Comparison of ENCODE assay signal across 1 cellular context in genomic region chr3:112120485-112120836, GRCh38.
TF ChIP-seq lines count a peak whose summit lies in the region.

No MANE protein-coding gene starts in this region.

TF ChIP-seq in WTC11, 78 proteins besides CTCF, POLR2A, EP300 and RAD21 (continued from another document):
- TF ChIP-seq ZNF138 (CRISPR knock-in tag; conservative IDR thresholded peaks at IDR 0.05) (no peak), ZNF671 (CRISPR knock-in tag; IDR thresholded peaks at IDR 0.05) (no peak), MYBL2 (CRISPR knock-in tag; IDR thresholded peaks at IDR 0.05) (no peak), ZSCAN18 (CRISPR knock-in tag; IDR thresholded peaks at IDR 0.05) (no peak), KAT7 (CRISPR knock-in tag; IDR thresholded peaks at IDR 0.05; ENCODE audit: borderline replicate concordance) (no peak), RELA (CRISPR knock-in tag; IDR thresholded peaks at IDR 0.05; ENCODE audit: borderline replicate concordance) (no peak), ATF1 (CRISPR knock-in tag; IDR thresholded peaks at IDR 0.05) (no peak), JAZF1 (CRISPR knock-in tag; IDR thresholded peaks at IDR 0.05) (no peak), IRF2 (CRISPR knock-in tag; IDR thresholded peaks at IDR 0.05; ENCODE audit: borderline replicate concordance, low read depth) (no peak), ZNF532 (CRISPR knock-in tag; IDR thresholded peaks at IDR 0.05; ENCODE audit: borderline replicate concordance) (no peak), AR (CRISPR knock-in tag; IDR thresholded peaks at IDR 0.05) (no peak), USF1 (CRISPR knock-in tag; IDR thresholded peaks at IDR 0.05) (no peak), ERG (CRISPR knock-in tag; IDR thresholded peaks at IDR 0.05) (no peak)
